Comparison of ENCODE assay signal across 21 cellular contexts in genomic region chr1:53332188-53332564, GRCh38. TPM values are rescaled to one million over a fixed set of nuclear protein-coding genes. Genes with fewer than 3 reads are reported as not detected.
DNase-seq lines count a peak whose midpoint lies in the region; ATAC-seq and TF ChIP-seq lines count a peak whose summit lies in the region.
"Had no signal": no experiment of that assay in that cellular context is flagged by ENCODE, and none has a peak within 500 bp of the region (broad histone marks: within the 10 kb centered on the region; RNA-seq: fewer than 3 reads in every experiment).

No MANE protein-coding gene starts in this region.

- intact Hi-C loops in left cardiac atrium (cut with DNase I) (no loop called here), heart right ventricle (cut with DNase I) (no loop called here), upper lobe of right lung (cut with DNase I) (no loop called here)

- H3K27me3 ChIP-seq in heart right ventricle (peaks cover 0 to 13% (median 2%) of the 10 kb centered on the region in 7 donors), upper lobe of right lung (no peaks in the 10 kb centered on the region)

- DNase-seq in left cardiac atrium, result peak; percentile 2
- no peak for DNase-seq in heart right ventricle
- peak; percentile 45 for DNase-seq in activated CD8-positive, alpha-beta memory T cell treated with anti-CD3 and anti-CD28 coated beads, Interleukin-2, amount 50 U/mL, for 48 hours
- peak; percentile 67 for DNase-seq in mesenteric fat pad (ENCODE audit: low spot score)
- peak; percentile 22 for DNase-seq in upper lobe of right lung
- DNase-seq in NCI-H2029 treated with DMSO at 0.1 percent for 48 hours (lab: John Stamatoyannopoulos, UW), result no peak
- DNase-seq: activated effector memory CD4-positive, alpha-beta T cell treated with Interleukin-2 at 50 U/mL for 16 hours; midbrain; MM.1S; NCI-H1417; NCI-H2081 treated with DMSO at 0.1 percent for 48 hours; NCI-H345; NCI-H82; occipital lobe; small intestine had no signal

- H3K27ac ChIP-seq in heart right ventricle (no peak overlapping the region), upper lobe of right lung (no peak overlapping the region)
- H3K27ac ChIP-seq: C4-2B, KMS-11, SJCRH30 had no signal

- H3K4me1 ChIP-seq in heart right ventricle (peaks cover 0 to 10% (median 3%) of the 10 kb centered on the region in 9 donors), upper lobe of right lung (no peaks in the 10 kb centered on the region)

- H3K9me3 ChIP-seq in heart right ventricle, result no peaks in the 10 kb centered on the region
- H3K9me3 ChIP-seq in upper lobe of right lung, result no peaks in the 10 kb centered on the region
- H3K9me3 ChIP-seq: SJCRH30 had no signal

- ATAC-seq in left cardiac atrium, result no peak
- no peak for ATAC-seq in heart right ventricle
- no peak for ATAC-seq in upper lobe of right lung
- no peak for ATAC-seq in GM21367 (IDR thresholded peaks at IDR 0.05; ENCODE audit: unreplicated experiment)
- ATAC-seq: activated naive CD8-positive, alpha-beta T cell treated with anti-CD3 and anti-CD28 coated beads, Interleukin-2, amount 50 U/mL, for 24 hours; naive thymus-derived CD4-positive, alpha-beta T cell had no signal

- TF ChIP-seq CTCF in heart right ventricle (IDR thresholded peaks at IDR 0.05) (no peak), upper lobe of right lung (IDR thresholded peaks at IDR 0.05) (no peak)

- H3K36me3 ChIP-seq in heart right ventricle (no peaks in the 10 kb centered on the region), upper lobe of right lung (no peaks in the 10 kb centered on the region)
- H3K36me3 ChIP-seq: SJCRH30 had no signal

- no peak overlapping the region for H3K4me3 ChIP-seq in heart right ventricle
- H3K4me3 ChIP-seq in upper lobe of right lung, result no peak overlapping the region
- H3K4me3 ChIP-seq: SJCRH30 had no signal

- 83 to 88% methylated on average over 3 of the region's 3 CpGs for WGBS in heart right ventricle, 2 donors

RNA-seq across cellular contexts. Expression of gene LRP8, which starts 4.3 kb away (rescaled TPM):
- total RNA-seq in left cardiac atrium, result 1 to 10 TPM; 1.7 to 4.1 TPM
- 1 to 10 TPM; 1.7 to 4.7 (median 2.3) TPM for total RNA-seq in heart right ventricle
- 1 to 10 TPM in 1 of 2 donors, under 1 TPM in 1; 0.37 to 1.1 TPM for polyA plus RNA-seq in heart right ventricle
- 9.9 TPM for total RNA-seq in mesenteric fat pad
- 11.6 TPM for total RNA-seq in upper lobe of right lung

Comparison
In these comparisons a context has a peak if more than half of its experiments do, and no peak if none do; other contexts are left out.
1. DNase-seq: peak in left cardiac atrium (single experiment), activated CD8-positive, alpha-beta memory T cell treated with anti-CD3 and anti-CD28 coated beads, Interleukin-2, amount 50 U/mL, for 48 hours (single experiment), mesenteric fat pad (single experiment) and upper lobe of right lung (single experiment); none in heart right ventricle (0 of 2) and NCI-H2029 treated with DMSO at 0.1 percent for 48 hours (single experiment).